In the genomic region with DNA sequence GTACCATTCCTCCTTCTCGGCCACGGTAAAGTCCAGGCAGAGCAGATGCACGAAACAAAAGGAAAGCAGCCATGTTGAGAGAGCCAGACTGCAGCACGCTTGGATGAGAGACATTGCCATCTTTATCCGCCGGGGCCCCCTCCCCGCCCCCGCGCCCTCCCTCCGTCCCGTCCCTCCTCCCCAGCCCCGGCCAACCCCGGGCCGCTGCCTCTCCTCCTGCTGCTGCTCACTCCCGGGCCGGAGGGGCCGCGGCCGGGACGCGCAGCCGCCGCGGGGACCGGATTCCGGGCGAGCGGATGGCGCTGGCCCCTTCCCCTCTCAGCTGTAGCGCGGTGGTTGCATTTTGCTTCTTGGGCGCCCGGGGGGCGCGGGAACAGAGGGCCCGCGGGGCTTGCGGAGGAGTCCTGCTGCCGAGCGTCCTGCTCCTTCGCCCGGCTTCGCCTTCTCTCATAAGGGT, we compare ENCODE assay signal across 2 cellular contexts.
TF ChIP-seq lines count a peak whose summit lies in the region.

No MANE protein-coding gene starts in this region.

TF ChIP-seq in GM12891, 5 proteins besides CTCF, POLR2A, EP300 and RAD21:
- TF ChIP-seq TAF1 (IDR thresholded peaks at IDR 0.05; ENCODE audit: low read depth, low read length): no peak
- no peak for TF ChIP-seq SPI1 (IDR thresholded peaks at IDR 0.05; ENCODE audit: low read depth, low read length)
- no peak for TF ChIP-seq POU2F2 (IDR thresholded peaks at IDR 0.05; ENCODE audit: low read depth, low read length)
- TF ChIP-seq POLR2AphosphoS5 (IDR thresholded peaks at IDR 0.05; ENCODE audit: low read depth, low read length): no peak
- TF ChIP-seq PAX5 (IDR thresholded peaks at IDR 0.05; ENCODE audit: insufficient read depth, low read length, severe bottlenecking): no peak

TF ChIP-seq in H1, 55 proteins besides CTCF, POLR2A, EP300 and RAD21:
- TF ChIP-seq POLR2AphosphoS5 (IDR thresholded peaks at IDR 0.05; ENCODE audit: low read depth, low read length) (no peak), CTBP2 (IDR thresholded peaks at IDR 0.05; ENCODE audit: borderline replicate concordance, insufficient read depth, insufficient read length, low read length) (no peak), POU5F1 (IDR thresholded peaks at IDR 0.05; ENCODE audit: low read depth, low read length) (no peak), RBBP5 (IDR thresholded peaks at IDR 0.05; ENCODE audit: borderline replicate concordance, low read depth, low read length) (0 out of 2 replicates have a peak, but pooled peaks have one; percentile 32), CBX8 (IDR thresholded peaks at IDR 0.05; ENCODE audit: borderline replicate concordance, low read depth, low read length) (no peak), PHF8 (conservative IDR thresholded peaks at IDR 0.05; ENCODE audit: low read depth, low read length) (0 out of 2 replicates have a peak, but pooled peaks have one; percentile 65), TAF7 (optimal IDR thresholded peaks at IDR 0.05; ENCODE audit: borderline replicate concordance, low read depth, low read length) (peak; percentile 7), TAF1 (IDR thresholded peaks at IDR 0.05; ENCODE audit: low read depth, low read length) (peak; percentile 43), ASH2L (IDR thresholded peaks at IDR 0.05; ENCODE audit: low read length) (peak; percentile 56), TCF12 (IDR thresholded peaks at IDR 0.05; ENCODE audit: low read depth, low read length) (no peak), CREB1 (IDR thresholded peaks at IDR 0.05) (no peak)
TF ChIP-seq in H1: peak in this region for 5.
